In genomic region chr11:71999360-71999759, GRCh38 we compare ENCODE assay signal across 9 cellular contexts. TPM values are rescaled to one million over a fixed set of nuclear protein-coding genes. Genes with fewer than 3 reads are reported as not detected.
A peak's percentile ranks its signal among the peaks of the same experiment; 100 is the strongest.
DNase-seq lines count a peak whose midpoint lies in the region; ATAC-seq and TF ChIP-seq lines count a peak whose summit lies in the region.
"Had no signal": no experiment of that assay in that cellular context is flagged by ENCODE, and none has a peak within 500 bp of the region (broad histone marks: within the 10 kb centered on the region; RNA-seq: fewer than 3 reads in every experiment).

No MANE protein-coding gene starts in this region.

- intact Hi-C loops in natural killer cell (cut with micrococcal nuclease) = no loop called here

- H3K36me3 Mint-ChIP-seq in effector memory CD8-positive, alpha-beta T cell (ENCODE audit: insufficient read depth) = peaks cover 25% of the 10 kb centered on the region
- no peaks in the 10 kb centered on the region for H3K36me3 Mint-ChIP-seq in natural killer cell

- no peak for TF ChIP-seq CTCF in natural killer cell (IDR thresholded peaks at IDR 0.05)

- H3K36me3 ChIP-seq in MG63 = peaks cover 30% of the 10 kb centered on the region

- H3K27ac Mint-ChIP-seq in effector memory CD8-positive, alpha-beta T cell = peak overlapping the region; percentile 95 to 99
- H3K27ac Mint-ChIP-seq in natural killer cell = peak overlapping the region; percentile 92 to 97

- H3K9me3 ChIP-seq in MG63 = no peaks in the 10 kb centered on the region

- no peaks in the 10 kb centered on the region for H3K9me3 Mint-ChIP-seq in effector memory CD8-positive, alpha-beta T cell
- H3K9me3 Mint-ChIP-seq in natural killer cell = no peaks in the 10 kb centered on the region

- H3K4me3 ChIP-seq in MG63 = no peak overlapping the region

- ATAC-seq in effector memory CD8-positive, alpha-beta T cell (replicated peaks) = no peak
- ATAC-seq in natural killer cell (no peak), HG03159 (IDR thresholded peaks at IDR 0.05; ENCODE audit: unreplicated experiment) (no peak), GM18867 (IDR thresholded peaks at IDR 0.05; ENCODE audit: unreplicated experiment) (no peak)

- H3K27me3 ChIP-seq in MG63 = no peaks in the 10 kb centered on the region

- DNase-seq in AG08395 (ENCODE audit: low spot score) (peak; percentile 60), M059J (ENCODE audit: low read depth) (peak; percentile 42), natural killer cell (no peak), MG63 (no peak)
- DNase-seq in effector memory CD8-positive, alpha-beta T cell = no peak
- no peak for DNase-seq in activated effector memory CD4-positive, alpha-beta T cell treated with Interleukin-2 at 50 U/mL for 16 hours
- DNase-seq: SHP77 treated with DMSO at 0.1 percent for 48 hours had no signal

- H3K27me3 Mint-ChIP-seq in effector memory CD8-positive, alpha-beta T cell = no peaks in the 10 kb centered on the region
- no peaks in the 10 kb centered on the region for H3K27me3 Mint-ChIP-seq in natural killer cell (ENCODE audit: low read depth in 2 of 2)

- peaks cover 29 to 34% of the 10 kb centered on the region in 2 donors for H3K4me1 Mint-ChIP-seq in effector memory CD8-positive, alpha-beta T cell (ENCODE audit: low read depth in 2 of 2)
- peaks cover 19 to 25% of the 10 kb centered on the region in 2 donors for H3K4me1 Mint-ChIP-seq in natural killer cell

- peak overlapping the region; percentile 90 to 98 for H3K4me3 Mint-ChIP-seq in effector memory CD8-positive, alpha-beta T cell
- peak overlapping the region; percentile 95 for H3K4me3 Mint-ChIP-seq in natural killer cell

RNA-seq across cellular contexts. Expression of gene IL18BP, which starts 0.7 kb away (rescaled TPM):
- total RNA-seq in M059J (2014; rRNA removed; shearing (Covaris generic)) = 2.2 and 2.6 TPM in 2 replicates
- 10 to 100 TPM; 23.1 to 35.5 (median 27.2) TPM for total RNA-seq in natural killer cell
- 1.0 TPM in 1 of 2 replicates, not detected in the other for total RNA-seq in MG63 (2014; rRNA removed; shearing (Covaris generic); ENCODE audit: low replicate concordance)

Comparison
In these comparisons a context has a peak if more than half of its experiments do, and no peak if none do; other contexts are left out.
1. DNase-seq: peak in AG08395 (single experiment) and M059J (single experiment); none in effector memory CD8-positive, alpha-beta T cell (0 of 3), natural killer cell (single experiment), activated effector memory CD4-positive, alpha-beta T cell treated with Interleukin-2 at 50 U/mL for 16 hours (single experiment) and MG63 (single experiment).